ENCODE assay signal across 11 cellular contexts in the genomic region with DNA sequence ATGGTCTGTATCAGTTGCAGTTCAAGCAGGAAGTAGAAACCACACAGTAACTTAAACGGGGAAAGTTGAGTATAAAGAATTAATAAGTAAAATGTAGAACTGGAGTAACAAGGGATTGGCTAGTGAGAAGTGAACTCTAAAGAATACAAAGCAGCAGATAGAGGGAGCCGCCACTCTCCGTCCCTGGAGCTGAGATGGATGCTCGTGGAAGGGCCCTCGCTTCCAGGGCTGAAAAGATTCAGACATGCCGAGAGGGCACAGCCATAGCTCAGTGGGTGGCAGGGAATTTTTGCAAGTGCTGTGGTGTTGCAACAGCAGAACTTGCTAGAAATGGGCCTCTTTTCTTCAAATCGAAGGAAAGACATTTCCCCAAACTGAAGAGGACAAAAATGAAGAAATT.
DNase-seq lines count a peak whose midpoint lies in the region; ATAC-seq and TF ChIP-seq lines count a peak whose summit lies in the region.
"Had no signal": no experiment of that assay in that cellular context is flagged by ENCODE, and none has a peak within 500 bp of the region (broad histone marks: within the 10 kb centered on the region; RNA-seq: fewer than 3 reads in every experiment).

No MANE protein-coding gene starts in this region.

- H3K27me3 ChIP-seq in fibroblast of lung (ENCODE audit: control insufficient read depth, insufficient read depth, low read length) = no peaks in the 10 kb centered on the region

- H3K36me3 ChIP-seq in fibroblast of lung (ENCODE audit: control insufficient read depth, insufficient read depth, low read length) = no peaks in the 10 kb centered on the region

- no peak overlapping the region for H2AFZ ChIP-seq in fibroblast of lung (ENCODE audit: low read length)

- ATAC-seq in HG03457 (IDR thresholded peaks at IDR 0.05; ENCODE audit: unreplicated experiment) = no peak

- H4K20me1 ChIP-seq in fibroblast of lung (ENCODE audit: control insufficient read depth, extremely low read depth, insufficient read depth, low read length) = no peaks in the 10 kb centered on the region

- no peak overlapping the region for H3K9ac ChIP-seq in fibroblast of lung (ENCODE audit: insufficient read depth, low read length)

- TF ChIP-seq CTCF in fibroblast of lung (conservative IDR thresholded peaks at IDR 0.05 in 1 of 2, IDR thresholded peaks at IDR 0.05 in 1 of 2; ENCODE audit: low read depth in 1 of 2, low read length in 2 of 2) (no peak), retinal pigment epithelial cell (conservative IDR thresholded peaks at IDR 0.05; ENCODE audit: low read depth, low read length) (peak; percentile 22)

- peak overlapping the region; percentile 48 for H3K4me2 ChIP-seq in fibroblast of lung (ENCODE audit: extremely low read depth, insufficient read depth, low read length)

- H3K4me1 ChIP-seq in fibroblast of lung (ENCODE audit: control insufficient read depth, extremely low read depth, insufficient read depth, low read length) = peaks cover 40% of the 10 kb centered on the region

- no peaks in the 10 kb centered on the region for H3K79me2 ChIP-seq in fibroblast of lung (ENCODE audit: control insufficient read depth, insufficient read depth, low read length)

- DNase-seq in Daoy (ENCODE audit: low read depth) (peak; percentile 38), NOMO-1 treated with dmso at 0.1 percent for 144 hours (lab: John Stamatoyannopoulos, UW; ENCODE audit: unreplicated experiment) (peak; percentile 13), fibroblast of lung (ENCODE audit: low read depth in 2 of 2) (peak in 1 of 2 donors; percentile 49), retinal pigment epithelial cell (ENCODE audit: low read depth) (no peak), COLO829 (ENCODE audit: low spot score) (no peak), GM03348 (ENCODE audit: low spot score) (no peak), T-helper 9 cell (no peak)
- DNase-seq: activated CD4-positive, CD25-positive, alpha-beta regulatory T cell treated with anti-CD3 and anti-CD28 coated beads, Interleukin-2, amount 50 U/mL, for 72 hours; NCI-H510A had no signal

- no peaks in the 10 kb centered on the region for H3K9me3 ChIP-seq in fibroblast of lung (ENCODE audit: control insufficient read depth, insufficient read depth, low read depth, low read length)

- H3K4me3 ChIP-seq in fibroblast of lung (replicated peaks in 1 of 4; ENCODE audit: control extremely low read depth in 1 of 4, insufficient read depth in 1 of 4, low read depth in 3 of 4, low read length in 4 of 4) (peak overlapping the region in 1 of 4 experiments; percentile 10), retinal pigment epithelial cell (ENCODE audit: low read length) (no peak overlapping the region)

- peak overlapping the region; percentile 81 for H3K27ac ChIP-seq in fibroblast of lung (ENCODE audit: insufficient read depth, low read length)
- H3K27ac ChIP-seq: epithelial cell of prostate had no signal

Comparison
In these comparisons a context has a peak if more than half of its experiments do, and no peak if none do; other contexts are left out.
1. DNase-seq: peak in Daoy (single experiment) and NOMO-1 treated with dmso at 0.1 percent for 144 hours (single experiment); none in retinal pigment epithelial cell (single experiment), COLO829 (single experiment), GM03348 (single experiment) and T-helper 9 cell (single experiment).